ENCODE assay signal across 7 cellular contexts in the genomic region with DNA sequence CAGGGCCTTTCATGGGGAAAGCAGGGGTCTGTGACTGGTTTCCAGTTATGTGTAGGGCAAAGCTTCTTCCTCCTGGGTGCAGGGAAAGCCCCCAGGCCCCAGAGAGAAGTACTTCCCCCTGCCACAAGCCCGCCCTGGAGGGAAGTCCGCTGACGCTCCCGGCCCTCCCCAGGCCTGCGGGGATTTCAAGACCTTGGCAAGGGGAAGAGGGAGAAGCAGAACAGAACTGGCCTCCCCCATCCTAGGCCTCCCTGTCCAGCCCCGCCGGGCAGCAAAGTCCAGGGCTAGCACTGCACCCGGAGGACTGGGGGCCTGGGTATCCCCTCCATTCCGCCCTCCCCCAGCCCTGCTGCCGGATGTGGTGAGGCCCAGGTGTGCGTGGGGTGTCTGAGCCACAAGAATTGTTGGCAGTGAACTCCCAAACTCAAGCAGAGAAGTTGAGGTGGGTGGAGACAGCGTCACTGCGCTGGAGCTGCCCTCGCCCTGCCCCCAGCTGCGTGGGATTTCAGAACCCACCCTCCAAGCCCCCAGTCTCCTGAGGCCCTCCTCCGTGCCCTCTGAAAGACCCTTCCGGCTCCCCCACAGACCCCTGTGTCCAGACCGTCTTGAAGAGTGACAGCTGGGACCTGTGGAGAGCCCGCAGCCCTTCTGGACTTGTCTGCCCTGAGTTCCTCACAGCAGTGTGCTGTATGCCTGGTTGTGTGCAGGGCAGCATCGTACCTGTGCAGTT. TPM values are rescaled to one million over a fixed set of nuclear protein-coding genes. Genes with fewer than 3 reads are reported as not detected.
DNase-seq lines count a peak whose midpoint lies in the region; ATAC-seq and TF ChIP-seq lines count a peak whose summit lies in the region.

No MANE protein-coding gene starts in this region.

- H3K4me1 Mint-ChIP-seq in type B pancreatic cell (ENCODE audit: unreplicated experiment), result peaks cover 12% of the 10 kb centered on the region

- H3K4me1 ChIP-seq in colonic mucosa, result no peaks in the 10 kb centered on the region

- peaks cover 22% of the 10 kb centered on the region for H3K27me3 Mint-ChIP-seq in type B pancreatic cell

- no peak overlapping the region for H3K4me3 ChIP-seq in colonic mucosa

- no peaks in the 10 kb centered on the region for H3K36me3 ChIP-seq in colonic mucosa

- TF ChIP-seq CTCF in colonic mucosa (IDR thresholded peaks at IDR 0.05), result no peak
- no peak for TF ChIP-seq CTCF in omental fat pad (IDR thresholded peaks at IDR 0.05)
- TF ChIP-seq CTCF in type B pancreatic cell (conservative IDR thresholded peaks at IDR 0.05), result no peak

- no peaks in the 10 kb centered on the region for H3K36me3 Mint-ChIP-seq in type B pancreatic cell

- H3K27ac ChIP-seq in colonic mucosa, result peak overlapping the region; percentile 57

- H3K9me3 ChIP-seq in colonic mucosa, result no peaks in the 10 kb centered on the region

- ATAC-seq in HG03354 (IDR thresholded peaks at IDR 0.05; ENCODE audit: poor library complexity, severe bottlenecking, unreplicated experiment) (peak; percentile 39), omental fat pad (ENCODE audit: low FRiP score) (peak; percentile 11)
- peak; percentile 23 to 28 for ATAC-seq in activated CD4-positive, CD25-positive, alpha-beta regulatory T cell treated with anti-CD3 and anti-CD28 coated beads, Interleukin-2, amount 50 U/mL, for 24 hours

- H3K9ac ChIP-seq in colonic mucosa (ENCODE audit: low read depth in 2 of 2, low read length in 2 of 2), result peak overlapping the region; percentile 51 to 58

- intact Hi-C loops in colonic mucosa (cut with DNase I), result loop anchor here (5.0 kb wide), 1 partner anchor 116 kb away; no protein-coding TSS in a partner anchor

- H3K27me3 ChIP-seq in colonic mucosa, result no peaks in the 10 kb centered on the region

- H3K4me3 Mint-ChIP-seq in type B pancreatic cell, result peak overlapping the region; percentile 28

- no peaks in the 10 kb centered on the region for H3K9me3 Mint-ChIP-seq in type B pancreatic cell

- peak; percentile 86 for DNase-seq in GM19240 (ENCODE audit: insufficient read length, low spot score)
- no peak for DNase-seq in colonic mucosa
- no peak for DNase-seq in omental fat pad (ENCODE audit: low spot score)
- no peak for DNase-seq in type B pancreatic cell (ENCODE audit: extremely low spot score, unreplicated experiment)
- DNase-seq in NCI-H748 treated with DMSO at 0.1 percent for 48 hours (lab: John Stamatoyannopoulos, UW), result no peak

- H3K27ac Mint-ChIP-seq in type B pancreatic cell, result peak overlapping the region; percentile 55

RNA-seq across cellular contexts. Expression of gene DUSP2, which starts 1.1 kb away (rescaled TPM):
- total RNA-seq in colonic mucosa, result 1 to 10 TPM; 1.6 to 5.1 TPM
- total RNA-seq in omental fat pad, result 100 to 1,000 TPM in 1 of 4 donors, 10 to 100 TPM in 1, 1 to 10 TPM in 2; 8.5 to 199 (median 18.8) TPM
- 4.3 and 4.5 TPM in 2 replicates for total RNA-seq in type B pancreatic cell (ENCODE audit: low replicate concordance)

RNA-seq across cellular contexts. Expression of gene ASTL, which starts 8.0 kb away (rescaled TPM):
- total RNA-seq in colonic mucosa (under 1 TPM in 1 of 2 donors, not detected in 1; 0.82 TPM), omental fat pad (1 to 10 TPM in 1 of 4 donors, under 1 TPM in 1, not detected in 2; 0.84 to 3.3 TPM), type B pancreatic cell (ENCODE audit: low replicate concordance) (0.93 TPM in 1 of 2 replicates, not detected in the other)

RNA-seq across cellular contexts. Expression of gene ADRA2B, which starts 29.9 kb away (rescaled TPM):
- under 1 TPM; 0.54 to 0.90 TPM for total RNA-seq in colonic mucosa
- total RNA-seq in omental fat pad, result 1 to 10 TPM in 3 of 4 donors, under 1 TPM in 1; 0.63 to 9.8 (median 2.6) TPM
- 2.4 and 13.9 TPM in 2 replicates for total RNA-seq in type B pancreatic cell (ENCODE audit: low replicate concordance)
